ENCODE assay signal across 17 cellular contexts in the genomic region with DNA sequence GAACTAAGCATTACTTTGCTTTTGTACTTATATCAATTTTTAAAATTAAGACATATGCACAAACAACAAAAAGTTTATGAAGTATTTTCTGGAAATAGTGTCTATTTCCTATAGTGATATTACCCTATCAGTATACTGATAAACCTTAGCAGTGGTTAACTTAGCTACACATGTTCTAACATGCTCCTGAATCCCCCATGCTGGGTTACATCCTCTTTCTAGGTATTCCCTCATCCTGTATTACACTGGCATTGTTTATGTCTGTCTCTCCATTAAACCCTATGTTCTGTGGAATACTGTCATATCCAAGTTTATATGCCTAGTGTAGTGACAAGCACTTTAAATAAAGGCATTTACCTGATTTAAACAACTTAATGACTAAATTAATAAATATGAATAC.
"Had no signal": no experiment of that assay in that cellular context is flagged by ENCODE, and none has a peak within 500 bp of the region (broad histone marks: within the 10 kb centered on the region; RNA-seq: fewer than 3 reads in every experiment).

No MANE protein-coding gene starts in this region.

- FAIRE-seq: frontal cortex, TTC549 had no signal

- H3K36me3 Mint-ChIP-seq: WTC11 had no signal

- H3K9me3 Mint-ChIP-seq: activated CD4-positive, alpha-beta memory T cell treated with anti-CD3 and anti-CD28 coated beads for 36 hours; activated naive CD4-positive, alpha-beta T cell treated with anti-CD3 and anti-CD28 coated beads, Interleukin-2, amount 50 U/mL, for 72 hours; activated T-helper 1 cell treated with anti-CD3 and anti-CD28 coated beads, Interleukin-12 subunit alpha, Interleukin-12 subunit beta, Interleukin-2, Interleukin-4 antibody, amounts not matched to agents 30 ng/mL and 10 ng/mL and 1 ng/mL, durations not matched to agents 14 hours and 24 hours and 36 hours; stimulated activated naive B cell treated with anti-CD40 and anti-IgM and Interleukin-4, amounts not matched to agents 10 μg/mL and 1 μg/mL and 100 μg/mL, for 72 hours; T-helper 2 cell treated with Interferon-gamma antibody and Interleukin-4, amounts not matched to agents 5 μg/mL and 100 μg/mL, for 36 hours had no signal

- H3K27me3 ChIP-seq: adrenal gland, left lung, sigmoid colon, spleen, thyroid gland had no signal

- ATAC-seq: activated naive CD4-positive, alpha-beta T cell treated with anti-CD3 and anti-CD28 coated beads, Interleukin-2, amount 50 U/mL, for 72 hours; left lung; stimulated activated naive B cell treated with anti-CD40 and anti-IgM and Interleukin-4, amounts not matched to agents 10 μg/mL and 1 μg/mL and 100 μg/mL, for 72 hours; WTC11 had no signal

- DNase-seq: activated CD4-positive, alpha-beta T cell treated with anti-CD3 and anti-CD28 coated beads for 4 hours; activated gamma-delta T cell treated with Interleukin-2 at 50 U/mL for 16 hours; activated T-cell treated with anti-CD3 and anti-CD28 coated beads for 4 hours; adrenal gland; left lung; posterior cingulate gyrus; sigmoid colon; spleen; thyroid gland had no signal

- H3K36me3 ChIP-seq: adrenal gland, left lung, sigmoid colon, spleen, thyroid gland had no signal

- H3K9me3 ChIP-seq: adrenal gland, left lung, sigmoid colon, spleen, thyroid gland had no signal

- H3K27ac Mint-ChIP-seq: WTC11 had no signal

- H3K27ac ChIP-seq: adrenal gland, left lung, sigmoid colon, thyroid gland had no signal
